Comparison of ENCODE assay signal across 12 cellular contexts in genomic region chr15:67188551-67189218, GRCh38.
A peak's percentile ranks its signal among the peaks of the same experiment; 100 is the strongest.
DNase-seq lines count a peak whose midpoint lies in the region; ATAC-seq, FAIRE-seq and TF ChIP-seq lines count a peak whose summit lies in the region.
"Had no signal": no experiment of that assay in that cellular context is flagged by ENCODE, and none has a peak within 500 bp of the region (broad histone marks: within the 10 kb centered on the region; RNA-seq: fewer than 3 reads in every experiment).

No MANE protein-coding gene starts in this region.

- H3K9me3 ChIP-seq in muscle layer of duodenum (ENCODE audit: control insufficient read depth in 1 of 2, low read length in 2 of 2) = no peaks in the 10 kb centered on the region
- H3K9me3 ChIP-seq in uterus = no peaks in the 10 kb centered on the region

- H3K27ac Mint-ChIP-seq in activated naive CD8-positive, alpha-beta T cell = peak overlapping the region; percentile 2
- H3K27ac Mint-ChIP-seq in activated naive CD8-positive, alpha-beta T cell treated with anti-CD3 and anti-CD28 coated beads, Interleukin-2, amount 50 U/mL, for 24 hours = no peak overlapping the region
- H3K27ac Mint-ChIP-seq: endodermal cell had no signal

- no peaks in the 10 kb centered on the region for H3K27me3 Mint-ChIP-seq in activated naive CD8-positive, alpha-beta T cell
- no peaks in the 10 kb centered on the region for H3K27me3 Mint-ChIP-seq in activated naive CD8-positive, alpha-beta T cell treated with anti-CD3 and anti-CD28 coated beads, Interleukin-2, amount 50 U/mL, for 24 hours

- no peak overlapping the region for H3K4me3 Mint-ChIP-seq in activated naive CD8-positive, alpha-beta T cell
- H3K4me3 Mint-ChIP-seq in activated naive CD8-positive, alpha-beta T cell treated with anti-CD3 and anti-CD28 coated beads, Interleukin-2, amount 50 U/mL, for 24 hours = no peak overlapping the region
- H3K4me3 Mint-ChIP-seq: endodermal cell had no signal

- peaks cover 8% of the 10 kb centered on the region for H3K4me1 Mint-ChIP-seq in activated naive CD8-positive, alpha-beta T cell (ENCODE audit: low read depth)
- peaks cover 18% of the 10 kb centered on the region for H3K4me1 Mint-ChIP-seq in activated naive CD8-positive, alpha-beta T cell treated with anti-CD3 and anti-CD28 coated beads, Interleukin-2, amount 50 U/mL, for 24 hours
- H3K4me1 Mint-ChIP-seq: endodermal cell had no signal

- no peak for ATAC-seq in activated naive CD8-positive, alpha-beta T cell treated with anti-CD3 and anti-CD28 coated beads, Interleukin-2, amount 50 U/mL, for 24 hours
- ATAC-seq in GM21825 (IDR thresholded peaks at IDR 0.05; ENCODE audit: unreplicated experiment) (no peak), HG03439 (IDR thresholded peaks at IDR 0.05; ENCODE audit: unreplicated experiment) (no peak)

- no peak for TF ChIP-seq POLR2A in uterus (IDR thresholded peaks at IDR 0.05)
- TF ChIP-seq POLR2A in H54 (IDR thresholded peaks at IDR 0.05; ENCODE audit: low read depth, low read length) = no peak

- no peak for TF ChIP-seq CTCF in dorsolateral prefrontal cortex (IDR thresholded peaks at IDR 0.05 in 54 of 56, conservative IDR thresholded peaks at IDR 0.05 in 2 of 56; ENCODE audit: low read depth in 1 of 56, partially characterized antibody in 56 of 56)
- no peak for TF ChIP-seq CTCF in uterus (IDR thresholded peaks at IDR 0.05)

- intact Hi-C loops in dorsolateral prefrontal cortex (cut with DNase I) (loop anchor here in 1 of 2 donors (5.0 kb wide), 1 partner anchor 54 kb away; no protein-coding TSS in a partner anchor), uterus (cut with DNase I; ENCODE audit: low total_unique reads) (loop anchor here (5.0 kb wide), 1 partner anchor 41 kb away; no protein-coding TSS in a partner anchor)

- H3K4me1 ChIP-seq in muscle layer of duodenum (ENCODE audit: control insufficient read depth in 1 of 2, insufficient read depth in 2 of 2, low read length in 2 of 2) (peaks cover 15 to 47% of the 10 kb centered on the region in 2 donors), uterus (peaks cover 14 to 37% of the 10 kb centered on the region in 2 donors)

- no peaks in the 10 kb centered on the region for H3K27me3 ChIP-seq in dorsolateral prefrontal cortex
- no peaks in the 10 kb centered on the region for H3K27me3 ChIP-seq in muscle layer of duodenum (ENCODE audit: low read depth, low read length)
- H3K27me3 ChIP-seq in uterus = no peaks in the 10 kb centered on the region

- peaks cover 14% of the 10 kb centered on the region for H3K36me3 Mint-ChIP-seq in activated naive CD8-positive, alpha-beta T cell
- H3K36me3 Mint-ChIP-seq in activated naive CD8-positive, alpha-beta T cell treated with anti-CD3 and anti-CD28 coated beads, Interleukin-2, amount 50 U/mL, for 24 hours (ENCODE audit: low read depth) = peaks cover 9% of the 10 kb centered on the region

- DNase-seq in activated naive CD8-positive, alpha-beta T cell treated with anti-CD3 and anti-CD28 coated beads, Interleukin-2, amount 50 U/mL, for 24 hours = no peak
- DNase-seq in dorsolateral prefrontal cortex (no peak), uterus (peak; percentile 81 to 89), H54 (ENCODE audit: insufficient read length, low spot score) (no peak)
- DNase-seq: activated CD4-positive, alpha-beta T cell treated with anti-CD3 and anti-CD28 coated beads for 4 hours; endodermal cell; OCI-M1 had no signal

- H3K36me3 ChIP-seq in muscle layer of duodenum (ENCODE audit: control insufficient read depth in 1 of 2, insufficient read depth in 2 of 2, low read length in 2 of 2) (peaks cover 28 to 36% of the 10 kb centered on the region in 2 donors), uterus (no peaks in the 10 kb centered on the region)

- H3K9me3 Mint-ChIP-seq in activated naive CD8-positive, alpha-beta T cell (ENCODE audit: low read depth) = no peaks in the 10 kb centered on the region
- H3K9me3 Mint-ChIP-seq in activated naive CD8-positive, alpha-beta T cell treated with anti-CD3 and anti-CD28 coated beads, Interleukin-2, amount 50 U/mL, for 24 hours = no peaks in the 10 kb centered on the region
- H3K9me3 Mint-ChIP-seq: endodermal cell had no signal

- H3K4me3 ChIP-seq in dorsolateral prefrontal cortex (no peak overlapping the region), muscle layer of duodenum (ENCODE audit: low read depth in 1 of 2, low read length in 2 of 2) (no peak overlapping the region), uterus (no peak overlapping the region)

- FAIRE-seq in H54 (lab: Jason Lieb, UNC) = no peak

- peak overlapping the region in 33 of 59 donors; percentile 9 to 81 (median 57) for H3K27ac ChIP-seq in dorsolateral prefrontal cortex
- peak overlapping the region; percentile 64 for H3K27ac ChIP-seq in muscle layer of duodenum (ENCODE audit: low read length)
- H3K27ac ChIP-seq in uterus = peak overlapping the region; percentile 91 to 92
- H3K27ac ChIP-seq: C4-2B had no signal

Comparison
In these comparisons a context has a peak if more than half of its experiments do, and no peak if none do; other contexts are left out.
1. DNase-seq: peak in uterus (2 of 2); none in activated naive CD8-positive, alpha-beta T cell treated with anti-CD3 and anti-CD28 coated beads, Interleukin-2, amount 50 U/mL, for 24 hours (single experiment), dorsolateral prefrontal cortex (0 of 10) and H54 (single experiment).
2. Peak in every context shown above with its lines, with median percentiles within 50 percentile points of each other: H3K27ac ChIP-seq.